ENCODE assay signal across 10 cellular contexts in the genomic region with DNA sequence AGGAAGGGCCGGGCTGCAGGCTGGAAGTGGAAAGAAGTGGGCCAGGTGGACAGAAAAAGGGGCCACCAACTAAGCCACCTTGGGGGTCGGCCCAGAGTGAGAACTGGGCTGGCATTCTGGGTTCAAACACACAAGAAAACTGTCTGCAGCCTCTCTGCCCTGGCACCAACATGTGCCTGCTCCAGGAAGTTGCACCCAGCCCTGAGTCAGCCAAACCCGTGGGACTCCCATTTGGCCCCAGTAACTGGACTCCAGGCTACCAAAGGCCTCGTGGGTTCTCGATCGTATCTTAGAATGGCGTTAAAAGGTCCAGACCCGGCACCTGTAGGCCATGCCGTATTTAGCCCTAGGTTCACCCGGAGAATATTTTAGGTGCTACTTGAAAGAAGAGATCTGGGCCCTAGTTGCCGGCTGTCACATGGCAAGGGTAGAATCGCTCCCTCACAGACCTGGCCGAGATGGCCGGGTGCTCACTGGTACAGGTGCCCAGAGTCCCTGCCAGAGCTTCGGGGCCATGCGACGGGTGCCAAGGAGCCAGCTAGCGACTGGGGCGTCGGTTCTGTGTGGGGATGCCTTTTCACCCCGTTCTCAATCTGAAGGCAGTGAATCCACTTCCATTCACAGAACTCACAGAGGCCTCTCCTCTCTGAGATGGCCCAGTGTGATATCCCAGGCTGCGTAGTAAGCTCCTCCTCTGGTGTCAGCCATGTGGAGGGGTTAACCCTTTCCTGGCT.
DNase-seq lines count a peak whose midpoint lies in the region; ATAC-seq and TF ChIP-seq lines count a peak whose summit lies in the region.
"Had no signal": no experiment of that assay in that cellular context is flagged by ENCODE, and none has a peak within 500 bp of the region (broad histone marks: within the 10 kb centered on the region; RNA-seq: fewer than 3 reads in every experiment).

No MANE protein-coding gene starts in this region.

- no peak overlapping the region for H3K23ac ChIP-seq in mesenchymal stem cell (ENCODE audit: low read length in 2 of 2)

- peak overlapping the region; percentile 70 for H3K9ac ChIP-seq in mesenchymal stem cell (ENCODE audit: low read length)

- no peaks in the 10 kb centered on the region for H3K27me3 ChIP-seq in mesenchymal stem cell (ENCODE audit: control insufficient read depth in 1 of 2, insufficient read depth in 1 of 2, low read length in 2 of 2)

- peak overlapping the region; percentile 20 to 58 for H3K4ac ChIP-seq in mesenchymal stem cell (ENCODE audit: low read depth in 1 of 2, low read length in 2 of 2)

- H2BK12ac ChIP-seq in mesenchymal stem cell (ENCODE audit: low read length in 2 of 2): peak overlapping the region in 1 of 2 experiments; percentile 79

- no peak overlapping the region for H2BK15ac ChIP-seq in mesenchymal stem cell (ENCODE audit: low read depth, poor library complexity, severe bottlenecking)

- H3K4me1 ChIP-seq in mesenchymal stem cell (ENCODE audit: control insufficient read depth, insufficient read depth, low read depth, low read length): peaks cover 42% of the 10 kb centered on the region

- H3K27ac ChIP-seq in KOPT-K1 (ENCODE audit: low read depth, low read length, poor library complexity, severe bottlenecking) (peak overlapping the region; percentile 92), caudate nucleus (ENCODE audit: low read depth, low read length) (peak overlapping the region; percentile 61), mesenchymal stem cell (ENCODE audit: low read length, poor library complexity, severe bottlenecking) (peak overlapping the region; percentile 18)

- H2BK120ac ChIP-seq in mesenchymal stem cell (ENCODE audit: low read depth, low read length): no peak overlapping the region

- H3K4me3 ChIP-seq in mesenchymal stem cell (ENCODE audit: insufficient read depth in 1 of 2, low read depth in 1 of 2, low read length in 2 of 2): peak overlapping the region in 1 of 2 experiments; percentile 54

- no peak overlapping the region for H2AFZ ChIP-seq in mesenchymal stem cell (ENCODE audit: low read depth, low read length)

- H3K9me3 ChIP-seq in KOPT-K1 (ENCODE audit: insufficient read depth, low read length, poor library complexity, severe bottlenecking): no peaks in the 10 kb centered on the region
- H3K9me3 ChIP-seq in mesenchymal stem cell (ENCODE audit: control insufficient read depth, low read length): no peaks in the 10 kb centered on the region

- no peaks in the 10 kb centered on the region for H3K79me1 ChIP-seq in mesenchymal stem cell (replicated peaks; ENCODE audit: low read length, poor library complexity, severe bottlenecking)

- TF ChIP-seq CTCF in omental fat pad (IDR thresholded peaks at IDR 0.05): no peak

- H3K4me2 ChIP-seq in mesenchymal stem cell (ENCODE audit: low read length, poor library complexity, severe bottlenecking): peak overlapping the region; percentile 27

- H2AK5ac ChIP-seq in mesenchymal stem cell (ENCODE audit: low read length, severe bottlenecking): peak overlapping the region; percentile 88

- H3K36me3 ChIP-seq in KOPT-K1 (ENCODE audit: insufficient read depth, low read length): no peaks in the 10 kb centered on the region
- peaks cover 0 to 10% of the 10 kb centered on the region in 2 experiments for H3K36me3 ChIP-seq in mesenchymal stem cell (ENCODE audit: control insufficient read depth in 1 of 2, insufficient read depth in 2 of 2, low read depth in 1 of 2, low read length in 2 of 2)

- H4K8ac ChIP-seq in mesenchymal stem cell (ENCODE audit: low read length): peak overlapping the region; percentile 33

- WGBS in mesenchymal stem cell: 83% methylated on average over 22 of the region's 22 CpGs

- H2BK5ac ChIP-seq in mesenchymal stem cell (ENCODE audit: low read depth, low read length, poor library complexity, severe bottlenecking): no peak overlapping the region

- H3K14ac ChIP-seq in mesenchymal stem cell (ENCODE audit: low read length in 2 of 2): no peak overlapping the region

- H3K18ac ChIP-seq in mesenchymal stem cell (ENCODE audit: low read depth in 1 of 2, low read length in 2 of 2): peak overlapping the region; percentile 14 to 25

- H4K91ac ChIP-seq in mesenchymal stem cell (ENCODE audit: low read length): peak overlapping the region; percentile 62

- peak; percentile 43 for DNase-seq in A172 (ENCODE audit: low spot score)
- peak in 14 of 61 donors; percentile 9 to 54 (median 32) for DNase-seq in caudate nucleus (lab: John Stamatoyannopoulos, UW)
- no peak for DNase-seq in mesenchymal stem cell
- no peak for DNase-seq in omental fat pad (ENCODE audit: low spot score)
- no peak for DNase-seq in MV-4-11 (lab: John Stamatoyannopoulos, UW)
- DNase-seq in iPS-NIHi11 (ENCODE audit: low spot score): no peak
- DNase-seq: NCI-H2029; stimulated activated CD4-positive, alpha-beta T cell treated with anti-CD3 and anti-CD28 coated beads, Interleukin-12 subunit alpha, Interleukin-12 subunit beta, amount 100 ng/mL, for 4 hours had no signal

- ATAC-seq in omental fat pad (ENCODE audit: low FRiP score): no peak
- ATAC-seq in GM21529 (IDR thresholded peaks at IDR 0.05; ENCODE audit: unreplicated experiment): no peak

Comparison
In these comparisons a context has a peak if more than half of its experiments do, and no peak if none do; other contexts are left out.
1. H3K27ac ChIP-seq: peak in every context shown above with its lines; median percentile 92 in KOPT-K1; 61 in caudate nucleus; 18 in mesenchymal stem cell.